9 cellular contexts compared by ENCODE assay signal in the genomic region with DNA sequence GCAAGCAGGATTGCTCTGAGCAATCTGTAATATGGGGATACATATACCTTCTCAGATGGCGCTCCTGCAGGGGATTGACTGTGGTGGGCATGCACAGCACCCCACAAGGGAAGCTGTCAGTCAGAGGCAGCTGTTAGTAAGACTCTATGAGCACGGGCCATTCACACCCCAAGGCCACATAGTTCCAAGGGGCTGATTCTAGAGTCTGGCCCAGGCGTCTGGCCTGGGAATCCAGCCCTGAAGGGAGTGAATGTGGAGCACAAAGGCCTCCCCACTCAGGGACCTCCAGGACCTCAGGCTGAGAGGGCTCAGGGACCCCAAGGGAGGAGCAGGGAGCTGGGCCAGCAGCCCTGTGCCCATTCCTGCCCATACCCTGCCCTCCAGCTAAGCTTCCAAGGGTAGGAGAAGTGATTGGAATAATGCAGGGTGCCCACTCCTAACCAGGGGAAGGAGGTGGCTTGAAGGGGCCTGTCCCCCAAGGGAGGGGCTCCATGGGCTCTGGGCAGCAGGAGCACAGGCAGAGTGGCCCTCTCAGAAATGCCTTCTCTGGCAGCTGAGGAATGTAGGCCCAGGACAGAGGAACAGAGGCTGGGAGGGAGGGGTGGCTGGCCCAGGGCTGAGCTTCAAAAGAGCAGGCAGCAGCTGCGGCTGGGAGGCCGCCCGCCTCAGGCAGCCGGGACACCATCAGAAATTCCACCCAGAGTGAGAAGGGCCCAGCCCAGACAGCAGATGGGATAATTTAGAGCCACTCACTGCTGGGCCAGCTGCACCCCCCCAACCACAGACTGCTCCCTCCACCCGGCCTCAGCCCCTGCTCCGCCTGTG. TPM values are rescaled to one million over a fixed set of nuclear protein-coding genes. Genes with fewer than 3 reads are reported as not detected.
DNase-seq lines count a peak whose midpoint lies in the region; ATAC-seq and TF ChIP-seq lines count a peak whose summit lies in the region.
"Had no signal": no experiment of that assay in that cellular context is flagged by ENCODE, and none has a peak within 500 bp of the region (broad histone marks: within the 10 kb centered on the region; RNA-seq: fewer than 3 reads in every experiment).

No MANE protein-coding gene starts in this region.

- no peaks in the 10 kb centered on the region for H3K27me3 ChIP-seq in iPS-18a (ENCODE audit: control insufficient read depth, insufficient read depth, low read length)
- H3K27me3 ChIP-seq in skeletal muscle satellite cell (ENCODE audit: control insufficient read depth, insufficient read depth, low read length): no peaks in the 10 kb centered on the region

- H3K4me3 ChIP-seq in HEK293 (ENCODE audit: low read depth, low read length): no peak overlapping the region
- H3K4me3 ChIP-seq in iPS-18a (ENCODE audit: low read length): no peak overlapping the region
- H3K4me3 ChIP-seq in skeletal muscle satellite cell (ENCODE audit: low read length): no peak overlapping the region

- H3K36me3 ChIP-seq in HEK293 (ENCODE audit: control insufficient read depth in 2 of 2, insufficient read depth in 1 of 2, low read length in 2 of 2) (no peaks in the 10 kb centered on the region), iPS-18a (ENCODE audit: control insufficient read depth, low read depth, low read length) (no peaks in the 10 kb centered on the region), skeletal muscle satellite cell (ENCODE audit: insufficient read depth, low read length) (peaks cover 4% of the 10 kb centered on the region)

- DNase-seq in anterior cingulate cortex (lab: John Stamatoyannopoulos, UW) (peak in 42 of 58 donors; percentile 24 to 75 (median 53)), OCI-M1 (lab: John Stamatoyannopoulos, UW) (no peak)
- DNase-seq in stimulated activated effector memory CD8-positive, alpha-beta T cell treated with anti-CD3 and anti-CD28 coated beads, Interleukin-12 subunit alpha, Interleukin-12 subunit beta, amount 100 ng/mL, for 72 hours (ENCODE audit: low spot score in 2 of 2): no peak
- DNase-seq: NCI-H1092 treated with DMSO at 0.1 percent for 48 hours had no signal

- ATAC-seq in stimulated activated effector memory CD8-positive, alpha-beta T cell treated with anti-CD3 and anti-CD28 coated beads, Interleukin-12 subunit alpha, Interleukin-12 subunit beta, amount 100 ng/mL, for 72 hours: no peak
- no peak for ATAC-seq in HG02870 (IDR thresholded peaks at IDR 0.05; ENCODE audit: unreplicated experiment)
- no peak for ATAC-seq in HG02759 (IDR thresholded peaks at IDR 0.05; ENCODE audit: unreplicated experiment)

- POLR2A ChIA-PET in HEK293 (lab: Yijun Ruan, JAX): interaction anchor here (0.8 to 1.0 kb wide), 2 partner anchors 16 to 109 kb away, joined by 3 to 5 read pairs; a partner anchor contains a TSS

- no peak overlapping the region for H3K27ac ChIP-seq in HEK293 (ENCODE audit: extremely low read depth, low read depth, low read length)
- no peak overlapping the region for H3K27ac ChIP-seq in iPS-18a (ENCODE audit: low read length)

- H3K9ac ChIP-seq in iPS-18a (ENCODE audit: low read length) (peak overlapping the region; percentile 9), skeletal muscle satellite cell (ENCODE audit: low read depth, low read length) (peak overlapping the region; percentile 72)

- TF ChIP-seq CTCF in HEK293 (tag by site-specific recombination; IDR thresholded peaks at IDR 0.05): no peak

- CTCF ChIA-PET in HEK293 (lab: Yijun Ruan, JAX): interaction anchor here (0.5 to 2.6 kb wide), 7 partner anchors 7 to 91 kb away, joined by 3 to 14 read pairs (median 5); no protein-coding TSS in a partner anchor

- no peaks in the 10 kb centered on the region for H3K9me3 Mint-ChIP-seq in stimulated activated effector memory CD8-positive, alpha-beta T cell treated with anti-CD3 and anti-CD28 coated beads, Interleukin-12 subunit alpha, Interleukin-12 subunit beta, amount 100 ng/mL, for 72 hours

- H3K4me1 ChIP-seq in HEK293 (ENCODE audit: control insufficient read depth, insufficient read depth, low read length): no peaks in the 10 kb centered on the region
- peaks cover 13% of the 10 kb centered on the region for H3K4me1 ChIP-seq in iPS-18a (ENCODE audit: control insufficient read depth, low read depth, low read length)
- H3K4me1 ChIP-seq in skeletal muscle satellite cell (ENCODE audit: control insufficient read depth, insufficient read depth, low read length): peaks cover 48% of the 10 kb centered on the region

- H3K4me1 Mint-ChIP-seq in stimulated activated effector memory CD8-positive, alpha-beta T cell treated with anti-CD3 and anti-CD28 coated beads, Interleukin-12 subunit alpha, Interleukin-12 subunit beta, amount 100 ng/mL, for 72 hours: peaks cover 8% of the 10 kb centered on the region

- H3K4me3 Mint-ChIP-seq in stimulated activated effector memory CD8-positive, alpha-beta T cell treated with anti-CD3 and anti-CD28 coated beads, Interleukin-12 subunit alpha, Interleukin-12 subunit beta, amount 100 ng/mL, for 72 hours: no peak overlapping the region

- peak overlapping the region; percentile 51 for H3K4me2 ChIP-seq in skeletal muscle satellite cell (ENCODE audit: low read length)

- no peak overlapping the region for H3K27ac Mint-ChIP-seq in stimulated activated effector memory CD8-positive, alpha-beta T cell treated with anti-CD3 and anti-CD28 coated beads, Interleukin-12 subunit alpha, Interleukin-12 subunit beta, amount 100 ng/mL, for 72 hours

- H3K36me3 Mint-ChIP-seq in stimulated activated effector memory CD8-positive, alpha-beta T cell treated with anti-CD3 and anti-CD28 coated beads, Interleukin-12 subunit alpha, Interleukin-12 subunit beta, amount 100 ng/mL, for 72 hours: no peaks in the 10 kb centered on the region

- H3K9me3 ChIP-seq in HEK293 (ENCODE audit: control insufficient read depth, insufficient read depth, low read depth, low read length) (no peaks in the 10 kb centered on the region), iPS-18a (ENCODE audit: control insufficient read depth, low read depth, low read length) (no peaks in the 10 kb centered on the region), skeletal muscle satellite cell (replicated peaks; ENCODE audit: low read length) (no peaks in the 10 kb centered on the region)

TF ChIP-seq in HEK293, 187 proteins besides CTCF, POLR2A, EP300 and RAD21 (continues in another document):
- TF ChIP-seq, protein P1, sequence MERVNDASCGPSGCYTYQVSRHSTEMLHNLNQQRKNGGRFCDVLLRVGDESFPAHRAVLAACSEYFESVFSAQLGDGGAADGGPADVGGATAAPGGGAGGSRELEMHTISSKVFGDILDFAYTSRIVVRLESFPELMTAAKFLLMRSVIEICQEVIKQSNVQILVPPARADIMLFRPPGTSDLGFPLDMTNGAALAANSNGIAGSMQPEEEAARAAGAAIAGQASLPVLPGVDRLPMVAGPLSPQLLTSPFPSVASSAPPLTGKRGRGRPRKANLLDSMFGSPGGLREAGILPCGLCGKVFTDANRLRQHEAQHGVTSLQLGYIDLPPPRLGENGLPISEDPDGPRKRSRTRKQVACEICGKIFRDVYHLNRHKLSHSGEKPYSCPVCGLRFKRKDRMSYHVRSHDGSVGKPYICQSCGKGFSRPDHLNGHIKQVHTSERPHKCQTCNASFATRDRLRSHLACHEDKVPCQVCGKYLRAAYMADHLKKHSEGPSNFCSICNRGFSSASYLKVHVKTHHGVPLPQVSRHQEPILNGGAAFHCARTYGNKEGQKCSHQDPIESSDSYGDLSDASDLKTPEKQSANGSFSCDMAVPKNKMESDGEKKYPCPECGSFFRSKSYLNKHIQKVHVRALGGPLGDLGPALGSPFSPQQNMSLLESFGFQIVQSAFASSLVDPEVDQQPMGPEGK (tag by site-specific recombination; IDR thresholded peaks at IDR 0.05): no peak
- TF ChIP-seq KLF16 (tag by site-specific recombination; IDR thresholded peaks at IDR 0.05): no peak
- no peak for TF ChIP-seq ZNF140 (tag by site-specific recombination; IDR thresholded peaks at IDR 0.05)
- peak; percentile 48 for TF ChIP-seq KLF1 (tag by site-specific recombination; IDR thresholded peaks at IDR 0.05)
- TF ChIP-seq, protein P2, sequence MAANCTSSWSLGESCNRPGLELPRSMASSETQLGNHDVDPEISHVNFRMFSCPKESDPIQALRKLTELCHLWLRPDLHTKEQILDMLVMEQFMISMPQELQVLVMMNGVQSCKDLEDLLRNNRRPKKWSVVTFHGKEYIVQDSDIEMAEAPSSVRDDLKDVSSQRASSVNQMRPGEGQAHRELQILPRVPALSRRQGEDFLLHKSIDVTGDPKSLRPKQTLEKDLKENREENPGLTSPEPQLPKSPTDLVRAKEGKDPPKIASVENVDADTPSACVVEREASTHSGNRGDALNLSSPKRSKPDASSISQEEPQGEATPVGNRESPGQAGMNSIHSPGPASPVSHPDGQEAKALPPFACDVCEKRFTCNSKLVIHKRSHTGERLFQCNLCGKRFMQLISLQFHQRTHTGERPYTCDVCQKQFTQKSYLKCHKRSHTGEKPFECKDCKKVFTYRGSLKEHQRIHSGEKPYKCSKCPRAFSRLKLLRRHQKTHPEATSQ (tag by site-specific recombination; IDR thresholded peaks at IDR 0.05): no peak
- TF ChIP-seq ZNF785 (tag by site-specific recombination; IDR thresholded peaks at IDR 0.05): no peak

RNA-seq across cellular contexts. Expression of a gene that starts 48.9 kb away (rescaled TPM):
- total RNA-seq in skeletal muscle satellite cell (2012; rRNA removed): 17.7 and 19.0 TPM in 2 replicates

RNA-seq across cellular contexts. Expression of a gene that starts 56.5 kb away (rescaled TPM):
- total RNA-seq in skeletal muscle satellite cell (2012; rRNA removed): 9.4 and 15.7 TPM in 2 replicates

Comparison
In these comparisons a context has a peak if more than half of its experiments do, and no peak if none do; other contexts are left out.
1. DNase-seq: peak in anterior cingulate cortex (42 of 58); none in stimulated activated effector memory CD8-positive, alpha-beta T cell treated with anti-CD3 and anti-CD28 coated beads, Interleukin-12 subunit alpha, Interleukin-12 subunit beta, amount 100 ng/mL, for 72 hours (0 of 2) and OCI-M1 (single experiment).